ENCODE assay signal across 2 cellular contexts in the genomic region with DNA sequence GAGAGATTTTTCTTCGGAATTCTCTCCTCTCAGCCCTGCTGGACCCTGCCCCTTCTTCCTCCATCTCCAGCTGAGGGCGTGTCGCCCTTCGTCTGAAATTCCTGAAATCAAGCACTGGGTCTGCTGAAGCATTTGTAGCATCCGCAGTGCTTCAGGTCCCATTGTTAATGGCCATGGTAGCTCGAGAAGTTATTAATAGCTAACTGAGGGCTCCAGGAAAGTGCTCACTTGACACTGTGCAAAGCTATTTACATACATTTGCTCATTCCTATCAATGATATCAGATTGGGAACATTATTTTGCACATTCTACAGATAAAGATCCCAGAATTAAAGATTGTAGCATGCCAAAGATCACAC.
TF ChIP-seq lines count a peak whose summit lies in the region.

No MANE protein-coding gene starts in this region.

TF ChIP-seq in endothelial cell of umbilical vein, 7 proteins besides CTCF, POLR2A, EP300 and RAD21:
- no peak for TF ChIP-seq MYC (IDR thresholded peaks at IDR 0.05; ENCODE audit: low read depth, low read length)
- TF ChIP-seq JUN (IDR thresholded peaks at IDR 0.05; ENCODE audit: borderline replicate concordance, insufficient read depth, insufficient read length, low read depth): no peak
- TF ChIP-seq FOS (IDR thresholded peaks at IDR 0.05; ENCODE audit: borderline replicate concordance, insufficient read depth, low read length): no peak
- TF ChIP-seq POLR2AphosphoS5 (IDR thresholded peaks at IDR 0.05; ENCODE audit: insufficient read depth, low read depth, low read length): no peak
- TF ChIP-seq, protein P1, sequence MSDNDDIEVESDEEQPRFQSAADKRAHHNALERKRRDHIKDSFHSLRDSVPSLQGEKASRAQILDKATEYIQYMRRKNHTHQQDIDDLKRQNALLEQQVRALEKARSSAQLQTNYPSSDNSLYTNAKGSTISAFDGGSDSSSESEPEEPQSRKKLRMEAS (IDR thresholded peaks at IDR 0.05; ENCODE audit: insufficient read depth, insufficient read length): no peak
- TF ChIP-seq GATA2 (IDR thresholded peaks at IDR 0.05; ENCODE audit: insufficient read depth, insufficient read length, low read depth, low read length): no peak
- TF ChIP-seq EZH2 (IDR thresholded peaks at IDR 0.05; ENCODE audit: borderline replicate concordance, low read depth, low read length, severe bottlenecking): no peak
TF ChIP-seq in endothelial cell of umbilical vein: peak in this region for 0.

TF ChIP-seq in neural cell, 6 proteins besides CTCF, POLR2A, EP300 and RAD21:
- TF ChIP-seq, protein P2, sequence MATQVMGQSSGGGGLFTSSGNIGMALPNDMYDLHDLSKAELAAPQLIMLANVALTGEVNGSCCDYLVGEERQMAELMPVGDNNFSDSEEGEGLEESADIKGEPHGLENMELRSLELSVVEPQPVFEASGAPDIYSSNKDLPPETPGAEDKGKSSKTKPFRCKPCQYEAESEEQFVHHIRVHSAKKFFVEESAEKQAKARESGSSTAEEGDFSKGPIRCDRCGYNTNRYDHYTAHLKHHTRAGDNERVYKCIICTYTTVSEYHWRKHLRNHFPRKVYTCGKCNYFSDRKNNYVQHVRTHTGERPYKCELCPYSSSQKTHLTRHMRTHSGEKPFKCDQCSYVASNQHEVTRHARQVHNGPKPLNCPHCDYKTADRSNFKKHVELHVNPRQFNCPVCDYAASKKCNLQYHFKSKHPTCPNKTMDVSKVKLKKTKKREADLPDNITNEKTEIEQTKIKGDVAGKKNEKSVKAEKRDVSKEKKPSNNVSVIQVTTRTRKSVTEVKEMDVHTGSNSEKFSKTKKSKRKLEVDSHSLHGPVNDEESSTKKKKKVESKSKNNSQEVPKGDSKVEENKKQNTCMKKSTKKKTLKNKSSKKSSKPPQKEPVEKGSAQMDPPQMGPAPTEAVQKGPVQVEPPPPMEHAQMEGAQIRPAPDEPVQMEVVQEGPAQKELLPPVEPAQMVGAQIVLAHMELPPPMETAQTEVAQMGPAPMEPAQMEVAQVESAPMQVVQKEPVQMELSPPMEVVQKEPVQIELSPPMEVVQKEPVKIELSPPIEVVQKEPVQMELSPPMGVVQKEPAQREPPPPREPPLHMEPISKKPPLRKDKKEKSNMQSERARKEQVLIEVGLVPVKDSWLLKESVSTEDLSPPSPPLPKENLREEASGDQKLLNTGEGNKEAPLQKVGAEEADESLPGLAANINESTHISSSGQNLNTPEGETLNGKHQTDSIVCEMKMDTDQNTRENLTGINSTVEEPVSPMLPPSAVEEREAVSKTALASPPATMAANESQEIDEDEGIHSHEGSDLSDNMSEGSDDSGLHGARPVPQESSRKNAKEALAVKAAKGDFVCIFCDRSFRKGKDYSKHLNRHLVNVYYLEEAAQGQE (IDR thresholded peaks at IDR 0.05; ENCODE audit: borderline replicate concordance): peak; percentile 81
- no peak for TF ChIP-seq TAF1 (IDR thresholded peaks at IDR 0.05; ENCODE audit: low read depth)
TF ChIP-seq in neural cell: peak in this region for 1.
